2 cellular contexts compared by ENCODE assay signal in genomic region chr7:51146816-51147586, GRCh38.
TF ChIP-seq lines count a peak whose summit lies in the region.

No MANE protein-coding gene starts in this region.

TF ChIP-seq in WTC11, 78 proteins besides CTCF, POLR2A, EP300 and RAD21:
- TF ChIP-seq E2F4 (CRISPR knock-in tag; IDR thresholded peaks at IDR 0.05; ENCODE audit: borderline replicate concordance, low read depth) (no peak), HMGXB4 (CRISPR knock-in tag; IDR thresholded peaks at IDR 0.05) (no peak), ZNF138 (CRISPR knock-in tag; conservative IDR thresholded peaks at IDR 0.05) (no peak), FOXP4 (CRISPR knock-in tag; IDR thresholded peaks at IDR 0.05) (no peak), RELA (CRISPR knock-in tag; IDR thresholded peaks at IDR 0.05; ENCODE audit: borderline replicate concordance) (no peak), ATF2 (CRISPR knock-in tag; IDR thresholded peaks at IDR 0.05; ENCODE audit: borderline replicate concordance, low read depth) (0 out of 2 replicates have a peak, but pooled peaks have one; percentile 11), PRDM15 (CRISPR knock-in tag; IDR thresholded peaks at IDR 0.05) (no peak)
TF ChIP-seq in WTC11: peak in this region for 1.

TF ChIP-seq in H1, 55 proteins besides CTCF, POLR2A, EP300 and RAD21:
- no peak for TF ChIP-seq SIN3A (conservative IDR thresholded peaks at IDR 0.05 in 1 of 2, IDR thresholded peaks at IDR 0.05 in 1 of 2; ENCODE audit: low read depth in 1 of 2, low read length in 2 of 2)
- TF ChIP-seq RBBP5 (IDR thresholded peaks at IDR 0.05; ENCODE audit: borderline replicate concordance, low read depth, low read length): no peak
- TF ChIP-seq CTBP2 (IDR thresholded peaks at IDR 0.05; ENCODE audit: borderline replicate concordance, insufficient read depth, insufficient read length, low read length): no peak
- TF ChIP-seq POLR2AphosphoS5 (IDR thresholded peaks at IDR 0.05; ENCODE audit: low read depth, low read length): no peak
